9 cellular contexts compared by ENCODE assay signal in the genomic region with DNA sequence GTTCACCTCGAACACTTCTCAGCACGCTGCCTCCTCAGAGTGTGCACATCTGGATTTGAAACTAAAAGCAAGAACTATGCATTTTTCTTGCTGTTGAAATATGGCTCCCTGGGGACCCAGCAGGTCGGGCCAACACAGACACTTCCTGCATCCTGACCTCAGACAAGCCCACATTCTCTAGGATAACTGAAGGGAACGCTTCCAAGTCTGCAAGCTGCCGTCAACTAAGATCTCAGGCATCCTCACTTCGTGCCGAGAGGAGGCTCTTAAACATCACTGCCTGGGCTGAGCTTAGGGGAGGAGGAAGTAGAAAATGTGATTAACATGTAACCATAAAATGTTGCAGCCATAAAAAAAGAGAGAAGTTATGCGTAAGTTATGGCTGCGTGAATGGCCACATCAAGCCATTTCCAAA.
DNase-seq lines count a peak whose midpoint lies in the region; ATAC-seq and TF ChIP-seq lines count a peak whose summit lies in the region.
"Had no signal": no experiment of that assay in that cellular context is flagged by ENCODE, and none has a peak within 500 bp of the region (broad histone marks: within the 10 kb centered on the region; RNA-seq: fewer than 3 reads in every experiment).

No MANE protein-coding gene starts in this region.

- no peak overlapping the region for H3K4me3 ChIP-seq in hepatocyte
- H3K4me3 ChIP-seq: ovary had no signal

- TF ChIP-seq CTCF in hepatocyte (IDR thresholded peaks at IDR 0.05; ENCODE audit: poor library complexity): no peak

- 47% methylated on average over 9 of the region's 9 CpGs for WGBS in hepatocyte (ENCODE audit: low lambda C conversion rate, missing lambda C conversion rate)

- H3K27me3 ChIP-seq in hepatocyte: no peaks in the 10 kb centered on the region
- H3K27me3 ChIP-seq: ovary had no signal

- ATAC-seq in GM21529 (IDR thresholded peaks at IDR 0.05; ENCODE audit: unreplicated experiment) (peak; percentile 76), HG02759 (IDR thresholded peaks at IDR 0.05; ENCODE audit: unreplicated experiment) (no peak)

- H2AFZ ChIP-seq in hepatocyte: no peak overlapping the region

- DNase-seq in AG08395 (ENCODE audit: low spot score) (peak; percentile 99), OCI-M1 (lab: John Stamatoyannopoulos, UW) (peak; percentile 71), hepatocyte (ENCODE audit: low spot score) (peak; percentile 75), T-helper 2 cell (no peak), NCI-H524 (lab: John Stamatoyannopoulos, UW) (no peak)
- DNase-seq in activated CD4-positive, alpha-beta T cell treated with anti-CD3 and anti-CD28 coated beads, Interleukin-2, amount 50 U/mL, for 1 hour: no peak

- H3K4me1 ChIP-seq in hepatocyte (ENCODE audit: insufficient read depth): peaks cover 8% of the 10 kb centered on the region

- H3K4me2 ChIP-seq in hepatocyte: peak overlapping the region; percentile 25

- no peaks in the 10 kb centered on the region for H3K79me2 ChIP-seq in hepatocyte

- H3K36me3 ChIP-seq in hepatocyte (replicated peaks; ENCODE audit: insufficient read depth, low read depth): no peaks in the 10 kb centered on the region
- H3K36me3 ChIP-seq: ovary had no signal

- H3K27ac ChIP-seq in hepatocyte: peak overlapping the region; percentile 29
- H3K27ac ChIP-seq: ovary had no signal

- H4K20me1 ChIP-seq in hepatocyte (ENCODE audit: insufficient read depth, poor library complexity, severe bottlenecking): no peaks in the 10 kb centered on the region

- no peaks in the 10 kb centered on the region for H3K9me3 ChIP-seq in hepatocyte (ENCODE audit: low read depth)
- H3K9me3 ChIP-seq: ovary had no signal

- no peaks in the 10 kb centered on the region for H3K9me2 ChIP-seq in hepatocyte (replicated peaks; ENCODE audit: insufficient read depth)

Comparison
In these comparisons a context has a peak if more than half of its experiments do, and no peak if none do; other contexts are left out.
1. DNase-seq: peak in AG08395 (single experiment), OCI-M1 (single experiment) and hepatocyte (single experiment); none in T-helper 2 cell (0 of 5), activated CD4-positive, alpha-beta T cell treated with anti-CD3 and anti-CD28 coated beads, Interleukin-2, amount 50 U/mL, for 1 hour (single experiment) and NCI-H524 (0 of 2).